ENCODE assay signal across 8 cellular contexts in the genomic region with DNA sequence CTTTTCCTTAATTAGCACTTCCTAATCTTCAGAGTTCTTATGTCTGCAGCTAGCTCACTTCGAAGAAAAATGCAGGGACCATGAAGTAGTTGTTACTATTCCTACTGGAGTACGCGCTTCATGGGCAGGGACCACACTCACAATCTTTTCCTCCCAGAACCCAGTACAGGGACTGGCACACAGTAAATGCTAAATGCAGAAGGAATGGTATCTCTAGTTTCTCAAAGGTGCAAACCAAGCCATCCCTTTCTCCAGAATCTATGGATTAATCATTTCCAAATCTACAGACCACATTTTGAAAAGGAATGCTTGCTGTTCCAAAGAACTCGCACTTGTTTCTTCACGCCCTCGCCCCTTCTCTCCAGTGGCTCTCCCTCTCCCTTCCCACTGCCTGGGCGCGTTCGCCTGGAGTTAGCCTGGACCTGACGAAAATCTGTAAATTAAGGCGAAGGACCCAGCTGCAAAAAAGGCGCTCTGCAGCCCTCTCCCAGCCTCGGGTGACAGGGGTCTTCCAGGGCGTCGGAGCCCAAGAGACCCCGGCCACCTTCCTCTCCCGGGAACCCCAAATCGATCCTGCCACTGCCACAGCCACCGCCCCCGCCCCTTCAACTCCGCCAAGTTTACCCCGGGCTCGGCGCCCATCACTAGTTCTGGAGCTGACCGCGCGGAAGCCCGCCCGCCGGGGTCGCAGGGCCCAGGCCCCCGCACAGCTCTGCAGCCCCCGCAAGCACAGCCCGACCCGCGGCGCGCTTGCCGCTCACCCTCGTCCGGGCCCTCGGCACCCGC. TPM values are rescaled to one million over a fixed set of nuclear protein-coding genes. Genes with fewer than 3 reads are reported as not detected.
DNase-seq lines count a peak whose midpoint lies in the region; ATAC-seq, FAIRE-seq and TF ChIP-seq lines count a peak whose summit lies in the region.

No MANE protein-coding gene starts in this region.

- under 1% methylated on average over 43 of the region's 43 CpGs for WGBS in K562 (ENCODE audit: insufficient coverage, low coverage, missing lambda C conversion rate)

- FAIRE-seq in K562 (lab: Jason Lieb, UNC) = peak; percentile 15

- BruUV-seq in K562 (replicated peaks; lab: Mats Ljungman, UMichigan) = TSS peak; percentile 54

- H3K9me3 Mint-ChIP-seq in CD8-positive, alpha-beta memory T cell = no peaks in the 10 kb centered on the region

- H3K27ac Mint-ChIP-seq in CD8-positive, alpha-beta memory T cell = peak overlapping the region; percentile 84 to 98 (median 95)

- intact Hi-C loops in K562 (cut with micrococcal nuclease) (loop anchor here (1.0 to 2.0 kb wide), 3 partner anchors 39 to 99 kb away; a partner anchor contains a TSS), left lung (cut with DNase I) (no loop called here)

- no peaks in the 10 kb centered on the region for H3K9me2 ChIP-seq in Karpas-422 (replicated peaks; ENCODE audit: insufficient read depth, low read length)

- ATAC-seq in K562 = peak; percentile 1; the same call in 1 of the 3 replicates
- no peak for ATAC-seq in left lung
- ATAC-seq in thoracic aorta (ENCODE audit: insufficient number of reproducible peaks, low FRiP score, low read depth) = no peak
- no peak for ATAC-seq in HG02840 (IDR thresholded peaks at IDR 0.05; ENCODE audit: low FRiP score, unreplicated experiment)
- no peak for ATAC-seq in GM21619 (IDR thresholded peaks at IDR 0.05; ENCODE audit: unreplicated experiment)

- peaks cover 15% of the 10 kb centered on the region; the same call in 1 of the 2 replicates for H4K20me1 ChIP-seq in Karpas-422 (ENCODE audit: insufficient read depth, low read depth, low read length)
- H4K20me1 ChIP-seq in K562 (replicated peaks; ENCODE audit: control insufficient read depth, insufficient read depth, low read length) = peaks cover 8% of the 10 kb centered on the region

- peaks cover 0 to 1% of the 10 kb centered on the region in 2 donors for H3K27me3 Mint-ChIP-seq in CD8-positive, alpha-beta memory T cell

- peaks cover 46 to 57% (median 56%) of the 10 kb centered on the region in 3 donors for H3K4me1 Mint-ChIP-seq in CD8-positive, alpha-beta memory T cell

- no peaks in the 10 kb centered on the region for H3K36me3 ChIP-seq in CD8-positive, alpha-beta memory T cell (ENCODE audit: insufficient read depth, low read length)
- H3K36me3 ChIP-seq in Karpas-422 (ENCODE audit: insufficient read depth, low read length) = peaks cover 6% of the 10 kb centered on the region; the same call in 1 of the 2 replicates
- peaks cover 32% of the 10 kb centered on the region for H3K36me3 ChIP-seq in K562 (ENCODE audit: control insufficient read depth, insufficient read depth, low read length)
- H3K36me3 ChIP-seq in left lung = no peaks in the 10 kb centered on the region
- no peaks in the 10 kb centered on the region for H3K36me3 ChIP-seq in thoracic aorta

- H2AFZ ChIP-seq in Karpas-422 (ENCODE audit: low read length) = no peak overlapping the region
- H2AFZ ChIP-seq in K562 (ENCODE audit: low read depth, low read length) = peak overlapping the region; percentile 77

- POLR2A ChIA-PET in CD8-positive, alpha-beta memory T cell (lab: Charles Lee) = interaction anchor here (0.6 kb wide), 1 partner anchor 86 kb away, joined by 3 read pairs; no protein-coding TSS in a partner anchor
- POLR2A ChIA-PET in K562 (lab: Yijun Ruan, JAX) = interaction anchor here (0.6 to 2.9 kb wide), 11 partner anchors 8 to 283 kb away, joined by 3 to 20 read pairs (median 4); a partner anchor contains a TSS

- peak overlapping the region; percentile 70 for H3K4me3 ChIP-seq in CD8-positive, alpha-beta memory T cell (ENCODE audit: low read length)
- H3K4me3 ChIP-seq in Karpas-422 (ENCODE audit: low read length) (peak overlapping the region; percentile 81), K562 (peak overlapping the region; percentile 85), left lung (peak overlapping the region; percentile 78 to 85), thoracic aorta (peak overlapping the region; percentile 90)

- peak overlapping the region; percentile 75 for H3K4me2 ChIP-seq in Karpas-422 (ENCODE audit: low read depth, low read length, poor library complexity, severe bottlenecking)
- H3K4me2 ChIP-seq in K562 (ENCODE audit: insufficient read depth, low read length) = peak overlapping the region; percentile 95

- CTCF ChIA-PET in CD8-positive, alpha-beta memory T cell (lab: Charles Lee) = interaction anchor here (0.6 to 4.5 kb wide), 3 partner anchors 21 to 57 kb away, joined by 3 to 37 read pairs (median 3); no protein-coding TSS in a partner anchor
- CTCF ChIA-PET in K562 (lab: Yijun Ruan, JAX; ENCODE audit: low intra/inter-chr PET ratio) = interaction anchor here (0.6 to 1.1 kb wide), 3 partner anchors 98 to 394 kb away, joined by 3 to 4 read pairs (median 4); a partner anchor contains a TSS

- H3K9me3 ChIP-seq in CD8-positive, alpha-beta memory T cell (ENCODE audit: low read length) = no peaks in the 10 kb centered on the region
- no peaks in the 10 kb centered on the region for H3K9me3 ChIP-seq in Karpas-422 (ENCODE audit: low read length)
- no peaks in the 10 kb centered on the region; the same call in 1 of the 2 replicates for H3K9me3 ChIP-seq in K562 (replicated peaks; ENCODE audit: control insufficient read depth, insufficient read depth, low read depth, low read length)
- H3K9me3 ChIP-seq in left lung = no peaks in the 10 kb centered on the region
- H3K9me3 ChIP-seq in thoracic aorta = no peaks in the 10 kb centered on the region

- TF ChIP-seq EP300 in K562 (IDR thresholded peaks at IDR 0.05; ENCODE audit: low read length) = no peak

- H3K9me1 ChIP-seq in K562 (ENCODE audit: control insufficient read depth, insufficient read depth, low read length) = no peaks in the 10 kb centered on the region

- peak overlapping the region; percentile 98 for H3K9ac ChIP-seq in Karpas-422 (ENCODE audit: low read length)
- H3K9ac ChIP-seq in K562 (ENCODE audit: insufficient read depth in 1 of 2, low read depth in 2 of 2, low read length in 2 of 2) = peak overlapping the region; percentile 87 to 98

- peaks cover 0 to 20% (median 0%) of the 10 kb centered on the region in 3 donors for H3K36me3 Mint-ChIP-seq in CD8-positive, alpha-beta memory T cell

- in situ Hi-C loops in K562 (cut with MboI) = no loop called here

- TF ChIP-seq CTCF in K562 (IDR thresholded peaks at IDR 0.05 in 2 of 3, conservative IDR thresholded peaks at IDR 0.05 in 1 of 3; ENCODE audit: insufficient read depth in 2 of 3, low read depth in 1 of 3, low read length in 3 of 3) (no peak), left lung (IDR thresholded peaks at IDR 0.05) (no peak), thoracic aorta (IDR thresholded peaks at IDR 0.05) (no peak)

- TF ChIP-seq POLR2A in K562 (conservative IDR thresholded peaks at IDR 0.05) = no peak

- H3K27ac ChIP-seq in CD8-positive, alpha-beta memory T cell (ENCODE audit: low read depth, low read length) = peak overlapping the region; percentile 88
- H3K27ac ChIP-seq in Karpas-422 (ENCODE audit: low read length) (peak overlapping the region; percentile 82), K562 (ENCODE audit: extremely low read depth, low read depth, low read length) (peak overlapping the region; percentile 92), left lung (peak overlapping the region; percentile 81 to 97), thoracic aorta (peak overlapping the region; percentile 86 to 87)

- H3K4me1 ChIP-seq in CD8-positive, alpha-beta memory T cell (ENCODE audit: insufficient read depth, low read length) = peaks cover 30% of the 10 kb centered on the region
- H3K4me1 ChIP-seq in Karpas-422 (ENCODE audit: low read length) (peaks cover 52% of the 10 kb centered on the region), K562 (replicated peaks in 1 of 2; ENCODE audit: control insufficient read depth in 2 of 2, insufficient read depth in 2 of 2, low read length in 2 of 2) (peaks cover 14 to 18% of the 10 kb centered on the region in 2 experiments; a peak in 4 of 5 replicates), left lung (peaks cover 14 to 38% of the 10 kb centered on the region in 2 donors), thoracic aorta (ENCODE audit: control insufficient read depth in 1 of 2, low read depth in 2 of 2) (peaks cover 5 to 28% of the 10 kb centered on the region in 2 donors)

- H3K4me3 Mint-ChIP-seq in CD8-positive, alpha-beta memory T cell = peak overlapping the region; percentile 87 to 96 (median 92)

- no peak for TF ChIP-seq RAD21 in K562 (CRISPR knock-in tag; conservative IDR thresholded peaks at IDR 0.05 in 1 of 2, IDR thresholded peaks at IDR 0.05 in 1 of 2)

- H3K79me2 ChIP-seq in Karpas-422 (ENCODE audit: low read length) (peaks cover 50% of the 10 kb centered on the region), K562 (ENCODE audit: control insufficient read depth, insufficient read depth, low read length) (peaks cover 49% of the 10 kb centered on the region)

- DNase-seq in CD8-positive, alpha-beta memory T cell = no peak
- DNase-seq in Karpas-422 = peak; percentile 57
- DNase-seq in K562 (ENCODE audit: extremely low read depth in 1 of 4, low spot score in 3 of 4) = peak in 1 of 4 experiments; percentile 32
- no peak for DNase-seq in left lung
- DNase-seq in thoracic aorta (ENCODE audit: low spot score) = peak; percentile 8
- no peak for DNase-seq in germinal center (ENCODE audit: low spot score)

- no peaks in the 10 kb centered on the region for H3K27me3 ChIP-seq in CD8-positive, alpha-beta memory T cell (ENCODE audit: insufficient read depth, low read length, poor library complexity, severe bottlenecking)
- H3K27me3 ChIP-seq in Karpas-422 (ENCODE audit: low read length) = no peaks in the 10 kb centered on the region
- no peaks in the 10 kb centered on the region for H3K27me3 ChIP-seq in K562 (ENCODE audit: control insufficient read depth in 2 of 2, insufficient read depth in 2 of 2, low read length in 2 of 2)
- H3K27me3 ChIP-seq in left lung = no peaks in the 10 kb centered on the region
- H3K27me3 ChIP-seq in thoracic aorta (replicated peaks; ENCODE audit: insufficient read depth) = no peaks in the 10 kb centered on the region

RNA-seq across cellular contexts. Expression of a gene that starts 0.6 kb away (rescaled TPM):
- 10 to 100 TPM; 91.1 to 92.1 TPM for total RNA-seq in CD8-positive, alpha-beta memory T cell
- polyA plus RNA-seq in CD8-positive, alpha-beta memory T cell = 113 TPM
- 71.3 and 116 TPM in 2 replicates for total RNA-seq in Karpas-422 (2014; rRNA removed; shearing (Covaris generic); ENCODE audit: low replicate concordance)
- 187 and 270 TPM in 2 replicates for total RNA-seq in K562 (2011; cell fraction: chromatin; rRNA removed; ENCODE audit: low replicate concordance)
- total RNA-seq in K562 (2011; cell fraction: nucleolus; rRNA removed) = 352 and 378 TPM in 2 replicates
- total RNA-seq in K562 (2011; cell fraction: nucleoplasm; rRNA removed) = 244 and 324 TPM in 2 replicates
- 158 and 178 TPM in 2 replicates for total RNA-seq in K562 (2014; rRNA removed)
- total RNA-seq in K562 (2014; rRNA removed; fragmentation: Illumina TruSeq; extraction: Trizol) = 82.7 and 91.5 TPM in 2 replicates
- 136 TPM in 2 replicates for total RNA-seq in K562 (2015; rRNA removed; fragmentation: Illumina TruSeq; extraction: Trizol)
- 159 and 161 TPM in 2 replicates for total RNA-seq in K562 (2021)
- 146 and 186 TPM in 2 replicates for polyA plus RNA-seq in K562 (2011; rRNA removed)
- polyA plus RNA-seq in K562 (2011; cell fraction: cytosol; rRNA removed) = 107 and 158 TPM in 2 replicates
- polyA plus RNA-seq in K562 (2011; cell fraction: nucleus; rRNA removed) = 149 and 181 TPM in 2 replicates
- polyA plus RNA-seq in K562 (2012) = 137 and 177 TPM in 2 replicates
- 143 and 175 TPM in 2 replicates for polyA plus RNA-seq in K562 (2014; fragmentation: Illumina TruSeq; extraction: Trizol)
- polyA plus RNA-seq in K562 (2014; fragmentation: Nextera tagmentation; extraction: Ambion mirVana) = 10 to 100 TPM in 1 of 2 experiments, 1 to 10 TPM in 1; 9.1 to 14.5 TPM
- 155 and 171 TPM in 2 replicates for polyA plus RNA-seq in K562 (2014; rRNA removed)
- polyA minus RNA-seq in K562 (2011; rRNA and poly(A)+ RNA removed) = 147 and 177 TPM in 2 replicates
- 90.9 and 121 TPM in 2 replicates for polyA minus RNA-seq in K562 (2011; cell fraction: cytosol; rRNA and poly(A)+ RNA removed)
- polyA minus RNA-seq in K562 (2011; cell fraction: nucleus; rRNA and poly(A)+ RNA removed) = 30.0 and 68.5 TPM in 2 replicates
- 100 to 1,000 TPM; 204 to 239 TPM for total RNA-seq in left lung
- 10 to 100 TPM; 81.8 to 87.3 TPM for total RNA-seq in thoracic aorta

Comparison
In these comparisons a context has a peak if more than half of its experiments do, and no peak if none do; other contexts are left out.
1. DNase-seq: peak in Karpas-422 (single experiment) and thoracic aorta (single experiment); none in CD8-positive, alpha-beta memory T cell (0 of 5), left lung (0 of 2) and germinal center (single experiment).
2. Peak in every context shown above with its lines, with median percentiles within 50 percentile points of each other: H3K27ac ChIP-seq and H3K4me3 ChIP-seq.